Comparison of ENCODE assay signal across 3 cellular contexts in the genomic region with DNA sequence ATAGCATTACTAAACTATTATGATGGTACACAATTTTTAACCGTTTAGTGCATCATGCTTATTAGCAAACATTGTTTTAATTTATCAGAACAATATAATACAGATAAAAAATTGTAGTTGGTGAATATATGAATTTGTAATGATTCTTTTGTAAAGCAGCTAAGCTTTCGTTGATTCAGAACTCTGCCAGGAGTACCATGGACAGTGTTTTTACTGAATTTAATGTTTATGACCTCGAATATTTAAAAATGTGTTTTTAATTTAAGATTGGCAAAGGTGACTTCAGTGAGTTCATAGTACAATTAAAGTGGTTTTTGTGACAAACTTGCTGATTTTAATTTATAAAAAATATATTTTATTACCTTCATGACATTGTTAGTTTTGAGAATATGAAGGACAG.
TF ChIP-seq lines count a peak whose summit lies in the region.

No MANE protein-coding gene starts in this region.

TF ChIP-seq in liver, 16 proteins besides CTCF, POLR2A, EP300 and RAD21:
- TF ChIP-seq, protein P1, sequence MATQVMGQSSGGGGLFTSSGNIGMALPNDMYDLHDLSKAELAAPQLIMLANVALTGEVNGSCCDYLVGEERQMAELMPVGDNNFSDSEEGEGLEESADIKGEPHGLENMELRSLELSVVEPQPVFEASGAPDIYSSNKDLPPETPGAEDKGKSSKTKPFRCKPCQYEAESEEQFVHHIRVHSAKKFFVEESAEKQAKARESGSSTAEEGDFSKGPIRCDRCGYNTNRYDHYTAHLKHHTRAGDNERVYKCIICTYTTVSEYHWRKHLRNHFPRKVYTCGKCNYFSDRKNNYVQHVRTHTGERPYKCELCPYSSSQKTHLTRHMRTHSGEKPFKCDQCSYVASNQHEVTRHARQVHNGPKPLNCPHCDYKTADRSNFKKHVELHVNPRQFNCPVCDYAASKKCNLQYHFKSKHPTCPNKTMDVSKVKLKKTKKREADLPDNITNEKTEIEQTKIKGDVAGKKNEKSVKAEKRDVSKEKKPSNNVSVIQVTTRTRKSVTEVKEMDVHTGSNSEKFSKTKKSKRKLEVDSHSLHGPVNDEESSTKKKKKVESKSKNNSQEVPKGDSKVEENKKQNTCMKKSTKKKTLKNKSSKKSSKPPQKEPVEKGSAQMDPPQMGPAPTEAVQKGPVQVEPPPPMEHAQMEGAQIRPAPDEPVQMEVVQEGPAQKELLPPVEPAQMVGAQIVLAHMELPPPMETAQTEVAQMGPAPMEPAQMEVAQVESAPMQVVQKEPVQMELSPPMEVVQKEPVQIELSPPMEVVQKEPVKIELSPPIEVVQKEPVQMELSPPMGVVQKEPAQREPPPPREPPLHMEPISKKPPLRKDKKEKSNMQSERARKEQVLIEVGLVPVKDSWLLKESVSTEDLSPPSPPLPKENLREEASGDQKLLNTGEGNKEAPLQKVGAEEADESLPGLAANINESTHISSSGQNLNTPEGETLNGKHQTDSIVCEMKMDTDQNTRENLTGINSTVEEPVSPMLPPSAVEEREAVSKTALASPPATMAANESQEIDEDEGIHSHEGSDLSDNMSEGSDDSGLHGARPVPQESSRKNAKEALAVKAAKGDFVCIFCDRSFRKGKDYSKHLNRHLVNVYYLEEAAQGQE (IDR thresholded peaks at IDR 0.05): peak; percentile 95
- TF ChIP-seq HNF4G (IDR thresholded peaks at IDR 0.05): no peak
TF ChIP-seq in liver: peak in this region for 1.

TF ChIP-seq in HepG2, 621 proteins besides CTCF, POLR2A, EP300 and RAD21 (continued from another document):
- TF ChIP-seq, protein P2, sequence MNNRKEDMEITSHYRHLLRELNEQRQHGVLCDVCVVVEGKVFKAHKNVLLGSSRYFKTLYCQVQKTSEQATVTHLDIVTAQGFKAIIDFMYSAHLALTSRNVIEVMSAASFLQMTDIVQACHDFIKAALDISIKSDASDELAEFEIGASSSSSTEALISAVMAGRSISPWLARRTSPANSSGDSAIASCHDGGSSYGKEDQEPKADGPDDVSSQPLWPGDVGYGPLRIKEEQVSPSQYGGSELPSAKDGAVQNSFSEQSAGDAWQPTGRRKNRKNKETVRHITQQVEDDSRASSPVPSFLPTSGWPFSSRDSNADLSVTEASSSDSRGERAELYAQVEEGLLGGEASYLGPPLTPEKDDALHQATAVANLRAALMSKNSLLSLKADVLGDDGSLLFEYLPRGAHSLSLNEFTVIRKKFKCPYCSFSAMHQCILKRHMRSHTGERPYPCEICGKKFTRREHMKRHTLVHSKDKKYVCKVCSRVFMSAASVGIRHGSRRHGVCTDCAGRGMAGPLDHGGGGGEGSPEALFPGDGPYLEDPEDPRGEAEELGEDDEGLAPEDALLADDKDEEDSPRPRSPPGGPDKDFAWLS (CRISPR knock-in tag; IDR thresholded peaks at IDR 0.05; ENCODE audit: borderline replicate concordance): no peak
- TF ChIP-seq ZNF232 (CRISPR knock-in tag; IDR thresholded peaks at IDR 0.05; ENCODE audit: borderline replicate concordance): no peak
- TF ChIP-seq, protein P1 (IDR thresholded peaks at IDR 0.05; ENCODE audit: borderline replicate concordance in 1 of 2, low read depth in 1 of 2, low read length in 2 of 2): peak in 1 of 2 experiments; percentile 86; a peak in 2 of 4 replicates

TF ChIP-seq in Ishikawa, 13 proteins besides CTCF, POLR2A, EP300 and RAD21 (continued from another document):
- TF ChIP-seq, protein P1 (IDR thresholded peaks at IDR 0.05; ENCODE audit: low read depth): peak; percentile 68
- TF ChIP-seq CEBPB (IDR thresholded peaks at IDR 0.05): no peak
- no peak for TF ChIP-seq TEAD4 (IDR thresholded peaks at IDR 0.05)
- TF ChIP-seq FOXM1 (IDR thresholded peaks at IDR 0.05; ENCODE audit: borderline replicate concordance, low read depth): no peak
